8 cellular contexts compared by ENCODE assay signal in the genomic region with DNA sequence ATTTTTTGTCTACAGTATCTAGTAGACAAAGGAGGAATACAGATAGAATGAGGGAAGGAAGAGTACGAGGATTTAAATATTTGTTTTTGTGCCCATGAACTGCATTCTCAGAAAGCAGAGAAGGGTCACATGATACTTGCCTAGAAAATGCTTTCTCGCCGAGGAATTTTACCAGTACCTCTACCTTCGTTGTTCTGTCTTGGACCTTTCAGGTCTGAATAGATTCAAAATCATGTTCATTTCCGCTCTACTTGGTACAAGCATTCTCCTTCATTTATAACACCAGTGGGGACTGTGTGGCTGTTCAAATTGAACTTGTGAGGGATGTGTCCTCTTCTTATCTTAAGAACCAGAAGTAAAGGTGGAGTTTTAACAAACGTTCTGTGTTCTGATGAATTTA. TPM values are rescaled to one million over a fixed set of nuclear protein-coding genes. Genes with fewer than 3 reads are reported as not detected.
DNase-seq lines count a peak whose midpoint lies in the region; ATAC-seq and TF ChIP-seq lines count a peak whose summit lies in the region.

No MANE protein-coding gene starts in this region.

- peaks cover 83% of the 10 kb centered on the region for H3K79me2 ChIP-seq in SK-N-SH (ENCODE audit: insufficient read depth)

- CTCF ChIA-PET in SK-N-SH (lab: Yijun Ruan, JAX) = no interaction called here

- no peak for ATAC-seq in GM18861 (IDR thresholded peaks at IDR 0.05; ENCODE audit: unreplicated experiment)
- no peak for ATAC-seq in HG03520 (IDR thresholded peaks at IDR 0.05; ENCODE audit: unreplicated experiment)

- TF ChIP-seq EP300 in SK-N-SH (IDR thresholded peaks at IDR 0.05; ENCODE audit: borderline replicate concordance in 1 of 2, low read depth in 1 of 2, low read length in 1 of 2) = no peak

- H3K9ac ChIP-seq in SK-N-SH = peak overlapping the region; percentile 84; the same call in 1 of the 2 replicates

- peaks cover 37% of the 10 kb centered on the region for H4K20me1 ChIP-seq in SK-N-SH (ENCODE audit: insufficient read depth)

- no peak overlapping the region for H2AFZ ChIP-seq in SK-N-SH (ENCODE audit: low read depth)

- 4% methylated on average over 6 of the region's 6 CpGs for WGBS in SK-N-SH (ENCODE audit: low lambda C conversion rate)

- TF ChIP-seq RAD21 in SK-N-SH (IDR thresholded peaks at IDR 0.05; ENCODE audit: low read length) = no peak

- no peaks in the 10 kb centered on the region for H3K9me2 ChIP-seq in SK-N-SH

- H3K4me3 ChIP-seq in GM12875 (ENCODE audit: low read depth, low read length) = peak overlapping the region; percentile 98
- peak overlapping the region; percentile 90 to 94 for H3K4me3 ChIP-seq in SK-N-SH (ENCODE audit: low read depth in 2 of 2, low read length in 1 of 2)
- peak overlapping the region; percentile 77 for H3K4me3 ChIP-seq in fibroblast of mammary gland (ENCODE audit: control insufficient read depth, low read depth, low read length)

- DNase-seq in SK-N-SH = no peak
- peak; percentile 24 for DNase-seq in fibroblast of mammary gland (ENCODE audit: low read depth)
- DNase-seq in retina = peak; percentile 12
- DNase-seq in mesenteric fat pad (ENCODE audit: low spot score) = no peak
- DNase-seq in GOT3 (lab: John Stamatoyannopoulos, UW) = no peak

- POLR2A ChIA-PET in SK-N-SH (lab: Yijun Ruan, JAX) = no interaction called here

- peak overlapping the region; percentile 34 to 92; a peak in 2 of 4 replicates for H3K27ac ChIP-seq in SK-N-SH (ENCODE audit: low read depth in 2 of 2, low read length in 1 of 2)

- H3K4me2 ChIP-seq in SK-N-SH = peak overlapping the region; percentile 95

- peaks cover 11% of the 10 kb centered on the region for H3F3A ChIP-seq in SK-N-SH (replicated peaks; ENCODE audit: insufficient read depth)

- H3K27me3 ChIP-seq in SK-N-SH (ENCODE audit: insufficient read depth) = no peaks in the 10 kb centered on the region

- TF ChIP-seq CTCF in GM12875 (IDR thresholded peaks at IDR 0.05; ENCODE audit: borderline replicate concordance, insufficient read depth, low read depth, low read length) (no peak), SK-N-SH (IDR thresholded peaks at IDR 0.05) (no peak), fibroblast of mammary gland (conservative IDR thresholded peaks at IDR 0.05; ENCODE audit: control insufficient read depth, insufficient read depth, low read depth, low read length) (no peak)

- peaks cover 17 to 25% of the 10 kb centered on the region in 2 experiments; a peak in 3 of 4 replicates for H3K4me1 ChIP-seq in SK-N-SH (ENCODE audit: control insufficient read depth in 1 of 2, insufficient read depth in 2 of 2, low read depth in 1 of 2, low read length in 1 of 2)

- peaks cover 31 to 38% of the 10 kb centered on the region in 2 experiments for H3K36me3 ChIP-seq in SK-N-SH (replicated peaks in 1 of 2; ENCODE audit: control insufficient read depth in 1 of 2, insufficient read depth in 2 of 2, low read length in 1 of 2)

- no peaks in the 10 kb centered on the region for H3K9me3 ChIP-seq in SK-N-SH

TF ChIP-seq in SK-N-SH, 30 proteins besides CTCF, POLR2A, EP300 and RAD21:
- TF ChIP-seq RXRA (IDR thresholded peaks at IDR 0.05; ENCODE audit: borderline replicate concordance, low read depth) (no peak), GABPA (IDR thresholded peaks at IDR 0.05; ENCODE audit: low read depth) (no peak), FOSL2 (IDR thresholded peaks at IDR 0.05; ENCODE audit: borderline replicate concordance, low read depth) (no peak), FOXJ3 (CRISPR knock-in tag; IDR thresholded peaks at IDR 0.05) (no peak), GATA2 (CRISPR knock-in tag; IDR thresholded peaks at IDR 0.05) (no peak), SMC3 (IDR thresholded peaks at IDR 0.05; ENCODE audit: low read depth, low read length) (no peak), MXI1 (IDR thresholded peaks at IDR 0.05; ENCODE audit: low read depth, low read length) (no peak), ELF1 (IDR thresholded peaks at IDR 0.05) (no peak), POLR2AphosphoS5 (IDR thresholded peaks at IDR 0.05; ENCODE audit: low read depth, low read length) (no peak), SIN3A (IDR thresholded peaks at IDR 0.05; ENCODE audit: borderline replicate concordance, low read depth, low read length) (no peak), TEAD4 (IDR thresholded peaks at IDR 0.05; ENCODE audit: borderline replicate concordance, insufficient read depth) (no peak), MEF2A (IDR thresholded peaks at IDR 0.05; ENCODE audit: borderline replicate concordance, low read depth) (no peak), RCOR1 (IDR thresholded peaks at IDR 0.05; ENCODE audit: low read length) (no peak)
- TF ChIP-seq, protein P1, sequence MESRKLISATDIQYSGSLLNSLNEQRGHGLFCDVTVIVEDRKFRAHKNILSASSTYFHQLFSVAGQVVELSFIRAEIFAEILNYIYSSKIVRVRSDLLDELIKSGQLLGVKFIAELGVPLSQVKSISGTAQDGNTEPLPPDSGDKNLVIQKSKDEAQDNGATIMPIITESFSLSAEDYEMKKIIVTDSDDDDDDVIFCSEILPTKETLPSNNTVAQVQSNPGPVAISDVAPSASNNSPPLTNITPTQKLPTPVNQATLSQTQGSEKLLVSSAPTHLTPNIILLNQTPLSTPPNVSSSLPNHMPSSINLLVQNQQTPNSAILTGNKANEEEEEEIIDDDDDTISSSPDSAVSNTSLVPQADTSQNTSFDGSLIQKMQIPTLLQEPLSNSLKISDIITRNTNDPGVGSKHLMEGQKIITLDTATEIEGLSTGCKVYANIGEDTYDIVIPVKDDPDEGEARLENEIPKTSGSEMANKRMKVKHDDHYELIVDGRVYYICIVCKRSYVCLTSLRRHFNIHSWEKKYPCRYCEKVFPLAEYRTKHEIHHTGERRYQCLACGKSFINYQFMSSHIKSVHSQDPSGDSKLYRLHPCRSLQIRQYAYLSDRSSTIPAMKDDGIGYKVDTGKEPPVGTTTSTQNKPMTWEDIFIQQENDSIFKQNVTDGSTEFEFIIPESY (IDR thresholded peaks at IDR 0.05; ENCODE audit: borderline replicate concordance, low read depth) = no peak
- TF ChIP-seq, protein P2, sequence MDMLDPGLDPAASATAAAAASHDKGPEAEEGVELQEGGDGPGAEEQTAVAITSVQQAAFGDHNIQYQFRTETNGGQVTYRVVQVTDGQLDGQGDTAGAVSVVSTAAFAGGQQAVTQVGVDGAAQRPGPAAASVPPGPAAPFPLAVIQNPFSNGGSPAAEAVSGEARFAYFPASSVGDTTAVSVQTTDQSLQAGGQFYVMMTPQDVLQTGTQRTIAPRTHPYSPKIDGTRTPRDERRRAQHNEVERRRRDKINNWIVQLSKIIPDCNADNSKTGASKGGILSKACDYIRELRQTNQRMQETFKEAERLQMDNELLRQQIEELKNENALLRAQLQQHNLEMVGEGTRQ (IDR thresholded peaks at IDR 0.05; ENCODE audit: borderline replicate concordance, low read depth, low read length) = no peak
- TF ChIP-seq, protein P3, sequence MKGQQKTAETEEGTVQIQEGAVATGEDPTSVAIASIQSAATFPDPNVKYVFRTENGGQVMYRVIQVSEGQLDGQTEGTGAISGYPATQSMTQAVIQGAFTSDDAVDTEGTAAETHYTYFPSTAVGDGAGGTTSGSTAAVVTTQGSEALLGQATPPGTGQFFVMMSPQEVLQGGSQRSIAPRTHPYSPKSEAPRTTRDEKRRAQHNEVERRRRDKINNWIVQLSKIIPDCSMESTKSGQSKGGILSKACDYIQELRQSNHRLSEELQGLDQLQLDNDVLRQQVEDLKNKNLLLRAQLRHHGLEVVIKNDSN (IDR thresholded peaks at IDR 0.05; ENCODE audit: borderline replicate concordance, low read depth) = no peak
- TF ChIP-seq, protein P4, sequence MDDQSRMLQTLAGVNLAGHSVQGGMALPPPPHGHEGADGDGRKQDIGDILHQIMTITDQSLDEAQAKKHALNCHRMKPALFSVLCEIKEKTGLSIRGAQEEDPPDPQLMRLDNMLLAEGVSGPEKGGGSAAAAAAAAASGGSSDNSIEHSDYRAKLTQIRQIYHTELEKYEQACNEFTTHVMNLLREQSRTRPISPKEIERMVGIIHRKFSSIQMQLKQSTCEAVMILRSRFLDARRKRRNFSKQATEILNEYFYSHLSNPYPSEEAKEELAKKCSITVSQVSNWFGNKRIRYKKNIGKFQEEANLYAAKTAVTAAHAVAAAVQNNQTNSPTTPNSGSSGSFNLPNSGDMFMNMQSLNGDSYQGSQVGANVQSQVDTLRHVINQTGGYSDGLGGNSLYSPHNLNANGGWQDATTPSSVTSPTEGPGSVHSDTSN (IDR thresholded peaks at IDR 0.05) = no peak
- TF ChIP-seq, protein P5, sequence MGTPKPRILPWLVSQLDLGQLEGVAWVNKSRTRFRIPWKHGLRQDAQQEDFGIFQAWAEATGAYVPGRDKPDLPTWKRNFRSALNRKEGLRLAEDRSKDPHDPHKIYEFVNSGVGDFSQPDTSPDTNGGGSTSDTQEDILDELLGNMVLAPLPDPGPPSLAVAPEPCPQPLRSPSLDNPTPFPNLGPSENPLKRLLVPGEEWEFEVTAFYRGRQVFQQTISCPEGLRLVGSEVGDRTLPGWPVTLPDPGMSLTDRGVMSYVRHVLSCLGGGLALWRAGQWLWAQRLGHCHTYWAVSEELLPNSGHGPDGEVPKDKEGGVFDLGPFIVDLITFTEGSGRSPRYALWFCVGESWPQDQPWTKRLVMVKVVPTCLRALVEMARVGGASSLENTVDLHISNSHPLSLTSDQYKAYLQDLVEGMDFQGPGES (IDR thresholded peaks at IDR 0.05; ENCODE audit: low read depth, low read length) = no peak

RNA-seq across cellular contexts. Expression of a gene that starts 1.9 kb away (rescaled TPM):
- polyA plus RNA-seq in SK-N-SH (2012; rRNA removed) = 4.3 and 6.3 TPM in 2 replicates
- polyA plus RNA-seq in SK-N-SH (2012; cell fraction: cytosol; rRNA removed) = 5.1 and 6.1 TPM in 2 replicates
- 2.8 and 5.1 TPM in 2 replicates for polyA plus RNA-seq in SK-N-SH (2012; cell fraction: nucleus; rRNA removed)
- total RNA-seq in mesenteric fat pad = 20.7 TPM

Comparison
In these comparisons a context has a peak if more than half of its experiments do, and no peak if none do; other contexts are left out.
1. DNase-seq: peak in fibroblast of mammary gland (single experiment) and retina (single experiment); none in SK-N-SH (single experiment), mesenteric fat pad (single experiment) and GOT3 (single experiment).
2. Peak in every context shown above with its lines, with median percentiles within 50 percentile points of each other: H3K4me3 ChIP-seq.